ENCODE assay signal across 7 cellular contexts in genomic region chr2:220015576-220015975, GRCh38.
"Had no signal": no experiment of that assay in that cellular context is flagged by ENCODE, and none has a peak within 500 bp of the region (broad histone marks: within the 10 kb centered on the region; RNA-seq: fewer than 3 reads in every experiment).

No MANE protein-coding gene starts in this region.

- FAIRE-seq: G401.6, GM12878, GM12892, GM18507, GM19239 had no signal

- H3K4me3 ChIP-seq: GM12878 had no signal

- ATAC-seq: GM12878 had no signal

- DNase-seq: GDM1, GF-D8 had no signal
